ENCODE assay signal across 8 cellular contexts in the genomic region with DNA sequence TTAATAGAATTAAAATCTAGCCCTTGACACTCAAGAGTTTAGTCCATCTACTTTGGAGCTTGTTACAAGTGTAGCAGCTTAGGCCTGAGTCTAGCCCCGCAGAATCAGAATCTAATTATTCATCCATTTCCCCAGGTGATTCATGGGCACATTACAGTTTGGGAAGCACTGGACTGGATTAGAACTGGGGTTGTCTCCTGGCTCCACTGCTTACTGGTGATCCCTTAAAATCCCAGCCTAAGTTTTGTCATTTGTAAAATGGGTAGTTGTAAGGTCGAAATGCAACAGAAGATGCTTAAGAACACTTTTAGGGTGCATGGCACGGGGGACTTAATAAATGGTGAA. TPM values are rescaled to one million over a fixed set of nuclear protein-coding genes. Genes with fewer than 3 reads are reported as not detected.
A peak's percentile ranks its signal among the peaks of the same experiment; 100 is the strongest.
DNase-seq lines count a peak whose midpoint lies in the region; ATAC-seq, FAIRE-seq and TF ChIP-seq lines count a peak whose summit lies in the region.

No MANE protein-coding gene starts in this region.

- intact Hi-C loops in pancreas (cut with DNase I) = no loop called here

- no peaks in the 10 kb centered on the region for H3K9me3 ChIP-seq in esophagus (ENCODE audit: control insufficient read depth in 2 of 2, insufficient read depth in 1 of 2, low read depth in 1 of 2, low read length in 1 of 2)
- H3K9me3 ChIP-seq in pancreas = no peaks in the 10 kb centered on the region

- FAIRE-seq in pancreas (lab: Jason Lieb, UNC) = no peak

- WGBS in esophagus, 2 donors = 33% methylated on average over 3 of the region's 3 CpGs
- 22 to 32% methylated on average over 3 of the region's 3 CpGs for WGBS in pancreas, 2 donors

- H3K27me3 ChIP-seq in esophagus (ENCODE audit: control insufficient read depth in 1 of 2, insufficient read depth in 2 of 2, low read length in 2 of 2) = no peaks in the 10 kb centered on the region
- H3K27me3 ChIP-seq in pancreas = no peaks in the 10 kb centered on the region

- TF ChIP-seq CTCF in pancreas (IDR thresholded peaks at IDR 0.05) = no peak

- H3K27ac ChIP-seq in esophagus (ENCODE audit: low read depth in 2 of 2, low read length in 1 of 2) = peak overlapping the region; percentile 70 to 88
- peak overlapping the region in 2 of 4 donors; percentile 91 to 95 for H3K27ac ChIP-seq in pancreas

- H3K36me3 ChIP-seq in esophagus (ENCODE audit: control insufficient read depth in 2 of 2, insufficient read depth in 2 of 2, low read length in 1 of 2) (no peaks in the 10 kb centered on the region), pancreas (no peaks in the 10 kb centered on the region)

- ATAC-seq in pancreas (no peak), GM21360 (IDR thresholded peaks at IDR 0.05; ENCODE audit: unreplicated experiment) (no peak), GM19452 (IDR thresholded peaks at IDR 0.05; ENCODE audit: unreplicated experiment) (no peak)

- peak; percentile 31 for DNase-seq in Daoy (ENCODE audit: low read depth)
- DNase-seq in RKO (ENCODE audit: low spot score) = peak; percentile 81
- no peak for DNase-seq in pancreas
- no peak for DNase-seq in NK-92 (lab: John Stamatoyannopoulos, UW; ENCODE audit: unreplicated experiment)
- DNase-seq in putamen (ENCODE audit: low spot score) = no peak

- H3K4me1 ChIP-seq in esophagus (ENCODE audit: control insufficient read depth in 2 of 2, insufficient read depth in 2 of 2, low read length in 1 of 2) (peaks cover 2% of the 10 kb centered on the region in 2 donors), pancreas (peaks cover 0 to 15% (median 7%) of the 10 kb centered on the region in 3 donors)

- H3K4me3 ChIP-seq in esophagus (ENCODE audit: low read depth in 1 of 2, low read length in 2 of 2) = peak overlapping the region in 1 of 2 donors; percentile 78
- H3K4me3 ChIP-seq in pancreas = peak overlapping the region in 3 of 4 donors; percentile 66 to 94 (median 90)

RNA-seq across cellular contexts. Expression of a gene that starts 1.3 kb away (rescaled TPM):
- total RNA-seq in Daoy (2014; rRNA removed; shearing (Covaris generic)) = 21.3 and 22.1 TPM in 2 replicates
- polyA plus RNA-seq in esophagus (10 to 100 TPM in 1 of 2 donors, 1 to 10 TPM in 1; 8.9 to 10.6 TPM), pancreas (10 to 100 TPM; 12.9 to 20.5 TPM)
- 10 to 100 TPM; 12.1 to 21.5 (median 15.3) TPM for total RNA-seq in pancreas

RNA-seq across cellular contexts. Expression of a gene that starts 42.8 kb away (rescaled TPM):
- total RNA-seq in Daoy (2014; rRNA removed; shearing (Covaris generic)) = not detected in 2 replicates
- polyA plus RNA-seq in esophagus (not detected), pancreas (not detected)
- total RNA-seq in pancreas = not detected

RNA-seq across cellular contexts. Expression of a gene that starts 54.1 kb away (rescaled TPM):
- 55.0 and 66.6 TPM in 2 replicates for total RNA-seq in Daoy (2014; rRNA removed; shearing (Covaris generic))
- polyA plus RNA-seq in esophagus (10 to 100 TPM; 44.8 to 58.1 TPM), pancreas (10 to 100 TPM; 30.3 to 36.6 TPM)
- total RNA-seq in pancreas = 10 to 100 TPM; 17.0 to 23.4 (median 19.6) TPM

Comparison
In these comparisons a context has a peak if more than half of its experiments do, and no peak if none do; other contexts are left out.
1. DNase-seq: peak in Daoy (single experiment) and RKO (single experiment); none in pancreas (0 of 6), NK-92 (single experiment) and putamen (single experiment).